ENCODE assay signal across 29 cellular contexts in genomic region chr7:106750773-106751172, GRCh38.
"Had no signal": no experiment of that assay in that cellular context is flagged by ENCODE, and none has a peak within 500 bp of the region (broad histone marks: within the 10 kb centered on the region; RNA-seq: fewer than 3 reads in every experiment).

No MANE protein-coding gene starts in this region.

- H3K27me3 ChIP-seq: stomach, suprapubic skin, testis, thyroid gland, tibial artery, tibial nerve, transverse colon, upper lobe of left lung, upper lobe of right lung, uterus, vagina had no signal

- H3K27me3 Mint-ChIP-seq: stimulated activated memory B cell treated with anti-CD40 and anti-IgM and Interleukin-4, amounts not matched to agents 10 μg/mL and 1 μg/mL and 100 μg/mL, for 72 hours; stimulated activated naive B cell treated with anti-CD40 and anti-IgM and Interleukin-4, amounts not matched to agents 10 μg/mL and 1 μg/mL and 100 μg/mL, for 72 hours; type B pancreatic cell had no signal

- FAIRE-seq: urothelium cell line had no signal

- H3K9me3 ChIP-seq: testis, thoracic aorta, thyroid gland, transverse colon, upper lobe of left lung, upper lobe of right lung, uterus, vagina had no signal

- H3K4me1 Mint-ChIP-seq: stimulated activated effector memory CD8-positive, alpha-beta T cell treated with anti-CD3 and anti-CD28 coated beads, Interleukin-12 subunit alpha, Interleukin-12 subunit beta, amount 100 ng/mL, for 72 hours had no signal

- H3K36me3 ChIP-seq: stomach, suprapubic skin, thoracic aorta, thyroid gland, tibial artery, tibial nerve, transverse colon, upper lobe of left lung, upper lobe of right lung, uterus, vagina had no signal

- H3K4me1 ChIP-seq: suprapubic skin, testis, upper lobe of left lung, upper lobe of right lung, uterus, vagina had no signal

- H3K27ac Mint-ChIP-seq: stimulated activated effector memory CD8-positive, alpha-beta T cell treated with anti-CD3 and anti-CD28 coated beads, Interleukin-12 subunit alpha, Interleukin-12 subunit beta, amount 100 ng/mL, for 72 hours; stimulated activated memory B cell treated with anti-CD40 and anti-IgM and Interleukin-4, amounts not matched to agents 10 μg/mL and 1 μg/mL and 100 μg/mL, for 72 hours; stimulated activated naive B cell treated with anti-CD40 and anti-IgM and Interleukin-4, amounts not matched to agents 10 μg/mL and 1 μg/mL and 100 μg/mL, for 72 hours; stimulated activated naive CD8-positive, alpha-beta T cell treated with anti-CD3 and anti-CD28 coated beads, Interleukin-15, Interleukin-2, amounts not matched to agents 100 ng/mL and 50 ng/mL, for 24 hours; type B pancreatic cell had no signal

- H3K36me3 Mint-ChIP-seq: stimulated activated effector memory CD8-positive, alpha-beta T cell treated with anti-CD3 and anti-CD28 coated beads, Interleukin-12 subunit alpha, Interleukin-12 subunit beta, amount 100 ng/mL, for 72 hours; stimulated activated memory B cell treated with anti-CD40 and anti-IgM and Interleukin-4, amounts not matched to agents 10 μg/mL and 1 μg/mL and 100 μg/mL, for 72 hours; stimulated activated naive B cell treated with anti-CD40 and anti-IgM and Interleukin-4, amounts not matched to agents 10 μg/mL and 1 μg/mL and 100 μg/mL, for 72 hours; type B pancreatic cell had no signal

- DNase-seq: stimulated activated CD4-positive, alpha-beta T cell treated with anti-CD3 and anti-CD28 coated beads, Interleukin-2, amount 100 ng/mL, for 48 hours; stimulated activated CD4-positive, alpha-beta T cell treated with anti-CD3 and anti-CD28 coated beads, Interleukin-4, amount 100 ng/mL, for 1 hour; stimulated activated CD4-positive, alpha-beta T cell treated with anti-CD3 and anti-CD28 coated beads, Interleukin-4, amount 100 ng/mL, for 24 hours; stimulated activated CD4-positive, alpha-beta T cell treated with anti-CD3 and anti-CD28 coated beads, Interleukin-4, amount 100 ng/mL, for 4 hours; stimulated activated CD8-positive, alpha-beta memory T cell treated with anti-CD3 and anti-CD28 coated beads, Interleukin-4, amount 100 ng/mL, for 48 hours; stimulated activated naive B cell treated with anti-CD40 and anti-IgM and Interleukin-4, amounts not matched to agents 10 μg/mL and 1 μg/mL and 100 μg/mL, for 72 hours; stimulated activated naive CD4-positive, alpha-beta T cell; stimulated activated naive CD4-positive, alpha-beta T cell treated with Interleukin-2 at 50 U/mL for 16 hours; stimulated activated naive CD8-positive, alpha-beta T cell treated with anti-CD3 and anti-CD28 coated beads, Interleukin-15, amount 100 ng/mL, for 72 hours; stimulated activated naive CD8-positive, alpha-beta T cell treated with anti-CD3 and anti-CD28 coated beads, Interleukin-15, Interleukin-2, amounts not matched to agents 100 U/mL and 50 U/mL, for 24 hours; stomach; substantia nigra; testis; thyroid gland; tibial artery; transverse colon; trophoblast cell; upper lobe of left lung; upper lobe of right lung; uterus had no signal

- H3K4me3 ChIP-seq: stomach, suprapubic skin, testis, thoracic aorta, thyroid gland, tibial artery, tibial nerve, transverse colon, upper lobe of left lung, upper lobe of right lung, uterus, vagina had no signal

- H3K4me3 Mint-ChIP-seq: stimulated activated effector memory CD8-positive, alpha-beta T cell treated with anti-CD3 and anti-CD28 coated beads, Interleukin-12 subunit alpha, Interleukin-12 subunit beta, amount 100 ng/mL, for 72 hours; stimulated activated memory B cell treated with anti-CD40 and anti-IgM and Interleukin-4, amounts not matched to agents 10 μg/mL and 1 μg/mL and 100 μg/mL, for 72 hours; stimulated activated naive B cell treated with anti-CD40 and anti-IgM and Interleukin-4, amounts not matched to agents 10 μg/mL and 1 μg/mL and 100 μg/mL, for 72 hours; stimulated activated naive CD8-positive, alpha-beta T cell treated with anti-CD3 and anti-CD28 coated beads, Interleukin-15, amount 100 ng/mL, for 72 hours; stimulated activated naive CD8-positive, alpha-beta T cell treated with anti-CD3 and anti-CD28 coated beads, Interleukin-15, Interleukin-2, amounts not matched to agents 100 ng/mL and 50 ng/mL, for 24 hours; type B pancreatic cell had no signal

- H3K27ac ChIP-seq: stomach, suprapubic skin, testis, thoracic aorta, thyroid gland, tibial artery, tibial nerve, transverse colon, upper lobe of left lung, upper lobe of right lung, uterus, vagina had no signal

- ATAC-seq: stimulated activated effector memory CD8-positive, alpha-beta T cell treated with anti-CD3 and anti-CD28 coated beads, Interleukin-12 subunit alpha, Interleukin-12 subunit beta, amount 100 ng/mL, for 72 hours; stimulated activated memory B cell treated with anti-CD40 and anti-IgM and Interleukin-4, amounts not matched to agents 10 μg/mL and 1 μg/mL and 100 μg/mL, for 72 hours; stimulated activated naive B cell treated with anti-CD40 and anti-IgM and Interleukin-4, amounts not matched to agents 10 μg/mL and 1 μg/mL and 100 μg/mL, for 72 hours; stimulated activated naive CD8-positive, alpha-beta T cell treated with anti-CD3 and anti-CD28 coated beads, Interleukin-15, amount 100 ng/mL, for 72 hours; stimulated activated naive CD8-positive, alpha-beta T cell treated with anti-CD3 and anti-CD28 coated beads, Interleukin-15, Interleukin-2, amounts not matched to agents 100 U/mL and 50 U/mL, for 24 hours; upper lobe of right lung had no signal
